Comparison of ENCODE assay signal across 10 cellular contexts in the genomic region with DNA sequence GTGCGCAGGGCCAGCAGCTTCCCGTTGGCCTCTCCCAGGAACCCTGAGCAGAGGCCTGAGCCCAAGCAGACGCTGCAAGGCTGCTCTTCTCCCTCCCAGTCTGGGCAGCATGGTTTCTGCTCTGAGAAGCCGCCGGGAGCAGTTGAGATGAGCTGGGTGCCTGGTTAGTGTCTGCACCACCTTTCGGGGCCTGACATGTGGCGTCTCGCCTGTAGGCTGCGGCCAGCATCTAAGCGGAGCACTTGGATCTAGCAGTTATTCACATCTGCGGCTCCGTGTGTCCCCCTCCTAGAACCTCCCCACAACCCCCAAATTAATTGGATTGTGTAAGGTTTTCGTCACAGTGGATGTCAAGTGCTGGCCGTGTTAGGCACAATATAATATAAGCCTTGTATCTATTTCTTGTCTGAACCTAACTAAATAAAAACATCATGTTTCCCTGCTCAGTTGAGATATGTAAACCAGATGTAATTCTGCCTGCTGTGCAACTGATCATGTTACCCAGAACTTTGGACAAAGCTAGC. TPM values are rescaled to one million over a fixed set of nuclear protein-coding genes. Genes with fewer than 3 reads are reported as not detected.
DNase-seq lines count a peak whose midpoint lies in the region; ATAC-seq, FAIRE-seq and TF ChIP-seq lines count a peak whose summit lies in the region.
"Had no signal": no experiment of that assay in that cellular context is flagged by ENCODE, and none has a peak within 500 bp of the region (broad histone marks: within the 10 kb centered on the region; RNA-seq: fewer than 3 reads in every experiment).

No MANE protein-coding gene starts in this region.

- ATAC-seq in HG02970 (IDR thresholded peaks at IDR 0.05; ENCODE audit: low FRiP score, unreplicated experiment), result no peak
- ATAC-seq: activated CD8-positive, alpha-beta T cell treated with anti-CD3 and anti-CD28 coated beads for 36 hours had no signal

- peaks cover 16% of the 10 kb centered on the region for H3K36me3 Mint-ChIP-seq in activated naive CD8-positive, alpha-beta T cell
- H3K36me3 Mint-ChIP-seq in activated naive CD8-positive, alpha-beta T cell treated with anti-CD3 and anti-CD28 coated beads for 36 hours, result peaks cover 28% of the 10 kb centered on the region

- intact Hi-C loops in esophagus squamous epithelium (cut with DNase I), result no loop called here

- H3K4me1 Mint-ChIP-seq in activated naive CD8-positive, alpha-beta T cell (ENCODE audit: low read depth), result peaks cover 68% of the 10 kb centered on the region
- H3K4me1 Mint-ChIP-seq in activated naive CD8-positive, alpha-beta T cell treated with anti-CD3 and anti-CD28 coated beads for 36 hours, result peaks cover 49% of the 10 kb centered on the region

- peak overlapping the region; percentile 16 for H3K27ac Mint-ChIP-seq in activated naive CD8-positive, alpha-beta T cell
- no peak overlapping the region for H3K27ac Mint-ChIP-seq in activated naive CD8-positive, alpha-beta T cell treated with anti-CD3 and anti-CD28 coated beads for 36 hours
- H3K27ac Mint-ChIP-seq: activated CD8-positive, alpha-beta T cell treated with anti-CD3 and anti-CD28 coated beads for 36 hours had no signal

- H3K27me3 Mint-ChIP-seq in activated naive CD8-positive, alpha-beta T cell, result no peaks in the 10 kb centered on the region
- no peaks in the 10 kb centered on the region for H3K27me3 Mint-ChIP-seq in activated naive CD8-positive, alpha-beta T cell treated with anti-CD3 and anti-CD28 coated beads for 36 hours
- H3K27me3 Mint-ChIP-seq: activated CD8-positive, alpha-beta T cell treated with anti-CD3 and anti-CD28 coated beads for 36 hours had no signal

- no peak overlapping the region for H3K4me3 ChIP-seq in esophagus squamous epithelium

- H3K4me1 ChIP-seq in esophagus squamous epithelium, result peaks cover 34 to 91% (median 67%) of the 10 kb centered on the region in 3 donors

- peaks cover 0 to 65% (median 0%) of the 10 kb centered on the region in 3 donors for H3K36me3 ChIP-seq in esophagus squamous epithelium

- H3K4me3 Mint-ChIP-seq in activated naive CD8-positive, alpha-beta T cell, result no peak overlapping the region
- no peak overlapping the region for H3K4me3 Mint-ChIP-seq in activated naive CD8-positive, alpha-beta T cell treated with anti-CD3 and anti-CD28 coated beads for 36 hours
- H3K4me3 Mint-ChIP-seq: activated CD8-positive, alpha-beta T cell treated with anti-CD3 and anti-CD28 coated beads for 36 hours had no signal

- TF ChIP-seq CTCF in esophagus squamous epithelium (IDR thresholded peaks at IDR 0.05), result peak in 1 of 6 experiments; percentile 4
- TF ChIP-seq CTCF in D721Med (IDR thresholded peaks at IDR 0.05; ENCODE audit: insufficient read depth, missing control alignments), result no peak

- no peak for FAIRE-seq in D721Med (lab: Jason Lieb, UNC)

- no peaks in the 10 kb centered on the region for H3K9me3 ChIP-seq in esophagus squamous epithelium

- H3K9me3 Mint-ChIP-seq in activated naive CD8-positive, alpha-beta T cell (ENCODE audit: low read depth), result no peaks in the 10 kb centered on the region
- H3K9me3 Mint-ChIP-seq in activated naive CD8-positive, alpha-beta T cell treated with anti-CD3 and anti-CD28 coated beads for 36 hours, result no peaks in the 10 kb centered on the region
- H3K9me3 Mint-ChIP-seq: activated CD8-positive, alpha-beta T cell treated with anti-CD3 and anti-CD28 coated beads for 36 hours had no signal

- H3K27ac ChIP-seq in esophagus squamous epithelium, result peak overlapping the region in 3 of 4 donors; percentile 81 to 88 (median 86)

- WGBS in esophagus squamous epithelium, 2 donors, result 78% methylated on average over 8 to 14 of the region's 14 CpGs

- DNase-seq in activated naive CD8-positive, alpha-beta T cell treated with anti-CD3 and anti-CD28 coated beads for 36 hours, result no peak
- DNase-seq in esophagus squamous epithelium (lab: John Stamatoyannopoulos, UW), result no peak
- peak; percentile 72 for DNase-seq in mucosa of gallbladder (ENCODE audit: low spot score)
- DNase-seq in CD1c-positive myeloid dendritic cell (ENCODE audit: extremely low spot score), result no peak
- no peak for DNase-seq in retina
- DNase-seq in D721Med (ENCODE audit: insufficient read length, low spot score), result no peak
- DNase-seq: activated CD8-positive, alpha-beta T cell treated with anti-CD3 and anti-CD28 coated beads for 36 hours; NCI-H2081 treated with DMSO at 0.1 percent for 48 hours had no signal

- no peaks in the 10 kb centered on the region for H3K27me3 ChIP-seq in esophagus squamous epithelium

- no peak for TF ChIP-seq POLR2A in esophagus squamous epithelium (IDR thresholded peaks at IDR 0.05)

RNA-seq across cellular contexts. Expression of gene ELK3, which starts 45.6 kb away (rescaled TPM):
- total RNA-seq in activated naive CD8-positive, alpha-beta T cell treated with anti-CD3 and anti-CD28 coated beads for 36 hours, result 10 to 100 TPM; 10.9 to 12.6 TPM
- total RNA-seq in esophagus squamous epithelium (10 to 100 TPM; 24.8 to 44.0 (median 34.8) TPM), mucosa of gallbladder (18.6 TPM)
